ENCODE assay signal across 14 cellular contexts in genomic region chrX:51889851-51890250, GRCh38. TPM values are rescaled to one million over a fixed set of nuclear protein-coding genes. Genes with fewer than 3 reads are reported as not detected.
DNase-seq lines count a peak whose midpoint lies in the region; ATAC-seq and TF ChIP-seq lines count a peak whose summit lies in the region.
"Had no signal": no experiment of that assay in that cellular context is flagged by ENCODE, and none has a peak within 500 bp of the region (broad histone marks: within the 10 kb centered on the region; RNA-seq: fewer than 3 reads in every experiment).

No MANE protein-coding gene starts in this region.

- no peak for DNase-seq in activated naive CD4-positive, alpha-beta T cell treated with anti-CD3 and anti-CD28 coated beads, Interleukin-2, amount 50 U/mL, for 16 hours
- DNase-seq in amniotic epithelial cell (ENCODE audit: low read depth): peak; percentile 13
- no peak for DNase-seq in memory B cell (ENCODE audit: low spot score in 2 of 2)
- no peak for DNase-seq in progenitor cell of endocrine pancreas (ENCODE audit: low spot score, unreplicated experiment)
- DNase-seq in dermis blood vessel endothelial cell: no peak
- DNase-seq in mucosa of descending colon: no peak
- DNase-seq: Calu3; CD4-positive, CD25-positive, alpha-beta regulatory T cell; DMS 273 treated with DMSO at 0.1 percent for 48 hours; H7 had no signal

- TF ChIP-seq CTCF in progenitor cell of endocrine pancreas (IDR thresholded peaks at IDR 0.05; ENCODE audit: unreplicated experiment): no peak
- no peak for TF ChIP-seq CTCF in mucosa of descending colon (IDR thresholded peaks at IDR 0.05)

- H3K9me3 ChIP-seq in mucosa of descending colon: no peaks in the 10 kb centered on the region
- H3K9me3 ChIP-seq: BLaER1 treated with 17β-estradiol and CSF1 and Interleukin-3, amounts not matched to agents 10 nM and 100 nM had no signal

- peaks cover 25% of the 10 kb centered on the region for H3K4me1 Mint-ChIP-seq in activated naive CD4-positive, alpha-beta T cell treated with anti-CD3 and anti-CD28 coated beads, Interleukin-2, amount 50 U/mL, for 24 hours
- peaks cover 15% of the 10 kb centered on the region for H3K4me1 Mint-ChIP-seq in memory B cell
- peaks cover 1% of the 10 kb centered on the region for H3K4me1 Mint-ChIP-seq in progenitor cell of endocrine pancreas (ENCODE audit: low read depth)

- peak overlapping the region; percentile 30 for H3K27ac Mint-ChIP-seq in activated naive CD4-positive, alpha-beta T cell treated with anti-CD3 and anti-CD28 coated beads, Interleukin-2, amount 50 U/mL, for 24 hours
- H3K27ac Mint-ChIP-seq in memory B cell (peak overlapping the region; percentile 36), progenitor cell of endocrine pancreas (peak overlapping the region; percentile 41)
- H3K27ac Mint-ChIP-seq: CD4-positive, CD25-positive, alpha-beta regulatory T cell; GM23338 had no signal

- H3K9me3 Mint-ChIP-seq in activated naive CD4-positive, alpha-beta T cell treated with anti-CD3 and anti-CD28 coated beads, Interleukin-2, amount 50 U/mL, for 24 hours: no peaks in the 10 kb centered on the region
- H3K9me3 Mint-ChIP-seq in memory B cell: no peaks in the 10 kb centered on the region
- peaks cover 16% of the 10 kb centered on the region for H3K9me3 Mint-ChIP-seq in progenitor cell of endocrine pancreas (ENCODE audit: low read depth)
- H3K9me3 Mint-ChIP-seq: GM23338 had no signal

- no peaks in the 10 kb centered on the region for H3K4me1 ChIP-seq in mucosa of descending colon (ENCODE audit: low read depth)

- H3K4me3 ChIP-seq in mucosa of descending colon: no peak overlapping the region
- H3K4me3 ChIP-seq: BLaER1 treated with 17β-estradiol and CSF1 and Interleukin-3, amounts not matched to agents 10 nM and 100 nM; GM23338 had no signal

- H3K36me3 Mint-ChIP-seq in activated naive CD4-positive, alpha-beta T cell treated with anti-CD3 and anti-CD28 coated beads, Interleukin-2, amount 50 U/mL, for 24 hours: no peaks in the 10 kb centered on the region
- H3K36me3 Mint-ChIP-seq in memory B cell (no peaks in the 10 kb centered on the region), progenitor cell of endocrine pancreas (ENCODE audit: insufficient read depth) (no peaks in the 10 kb centered on the region)
- H3K36me3 Mint-ChIP-seq: CD4-positive, CD25-positive, alpha-beta regulatory T cell had no signal

- intact Hi-C loops in mucosa of descending colon (cut with DNase I, micrococcal nuclease): no loop called here

- H3K4me3 Mint-ChIP-seq in activated naive CD4-positive, alpha-beta T cell treated with anti-CD3 and anti-CD28 coated beads, Interleukin-2, amount 50 U/mL, for 24 hours: no peak overlapping the region
- H3K4me3 Mint-ChIP-seq in memory B cell (no peak overlapping the region), progenitor cell of endocrine pancreas (ENCODE audit: low read depth) (no peak overlapping the region)
- H3K4me3 Mint-ChIP-seq: CD4-positive, CD25-positive, alpha-beta regulatory T cell; GM23338 had no signal

- no peak for ATAC-seq in memory B cell (ENCODE audit: low read depth)
- ATAC-seq in GM18858 (IDR thresholded peaks at IDR 0.05; ENCODE audit: unreplicated experiment): no peak
- no peak for ATAC-seq in mucosa of descending colon
- ATAC-seq: GM23338 had no signal

- H3K27me3 Mint-ChIP-seq in activated naive CD4-positive, alpha-beta T cell treated with anti-CD3 and anti-CD28 coated beads, Interleukin-2, amount 50 U/mL, for 24 hours: no peaks in the 10 kb centered on the region
- no peaks in the 10 kb centered on the region for H3K27me3 Mint-ChIP-seq in memory B cell
- H3K27me3 Mint-ChIP-seq in progenitor cell of endocrine pancreas: no peaks in the 10 kb centered on the region
- H3K27me3 Mint-ChIP-seq: CD4-positive, CD25-positive, alpha-beta regulatory T cell had no signal

- H3K36me3 ChIP-seq in mucosa of descending colon (ENCODE audit: low read depth): no peaks in the 10 kb centered on the region
- H3K36me3 ChIP-seq: BLaER1 treated with 17β-estradiol and CSF1 and Interleukin-3, amounts not matched to agents 10 nM and 100 nM had no signal

RNA-seq across cellular contexts. Expression of gene MAGED1, which starts 3.6 kb away (rescaled TPM):
- total RNA-seq in progenitor cell of endocrine pancreas (230 and 232 TPM in 2 replicates), dermis blood vessel endothelial cell (64.3 and 82.4 TPM in 2 replicates), mucosa of descending colon (10 to 100 TPM; 53.0 to 91.5 (median 57.4) TPM)
